In genomic region chr9:133658442-133659431, GRCh38 we compare ENCODE assay signal across 9 cellular contexts. TPM values are rescaled to one million over a fixed set of nuclear protein-coding genes. Genes with fewer than 3 reads are reported as not detected.
DNase-seq lines count a peak whose midpoint lies in the region; ATAC-seq, FAIRE-seq and TF ChIP-seq lines count a peak whose summit lies in the region.
"Had no signal": no experiment of that assay in that cellular context is flagged by ENCODE, and none has a peak within 500 bp of the region (broad histone marks: within the 10 kb centered on the region; RNA-seq: fewer than 3 reads in every experiment).

No MANE protein-coding gene starts in this region.

- H3K9me3 Mint-ChIP-seq in naive thymus-derived CD4-positive, alpha-beta T cell: no peaks in the 10 kb centered on the region

- H3K9me3 ChIP-seq in naive thymus-derived CD4-positive, alpha-beta T cell (ENCODE audit: control insufficient read depth in 2 of 3, low read length in 3 of 3): no peaks in the 10 kb centered on the region
- H3K9me3 ChIP-seq: gastrocnemius medialis had no signal

- CTCF ChIA-PET in naive thymus-derived CD4-positive, alpha-beta T cell (lab: Charles Lee): interaction anchor here (0.6 to 2.8 kb wide), 8 partner anchors 25 to 84 kb away, joined by 3 to 10 read pairs (median 4); no protein-coding TSS in a partner anchor

- H3K27ac ChIP-seq in naive thymus-derived CD4-positive, alpha-beta T cell (ENCODE audit: low read depth, low read length): no peak overlapping the region
- H3K27ac ChIP-seq: gastrocnemius medialis had no signal

- TF ChIP-seq CTCF in bronchial epithelial cell (IDR thresholded peaks at IDR 0.05; ENCODE audit: insufficient read depth, low read length, severe bottlenecking) (no peak), D721Med (IDR thresholded peaks at IDR 0.05; ENCODE audit: insufficient read depth, missing control alignments) (no peak)

- POLR2A ChIA-PET in naive thymus-derived CD4-positive, alpha-beta T cell (lab: Charles Lee): interaction anchor here (0.6 to 4.9 kb wide), 9 partner anchors 18 to 362 kb away, joined by 3 to 39 read pairs (median 3); no protein-coding TSS in a partner anchor

- DNase-seq in DMS53 (lab: John Stamatoyannopoulos, UW) (peak; percentile 71), NCI-H146 treated with DMSO at 0.1 percent for 48 hours (lab: John Stamatoyannopoulos, UW; ENCODE audit: unreplicated experiment) (peak; percentile 55), bronchial epithelial cell (ENCODE audit: low read depth) (peak; percentile 4), D721Med (ENCODE audit: insufficient read length, low spot score) (no peak)
- DNase-seq in naive thymus-derived CD4-positive, alpha-beta T cell: peak in 1 of 9 donors; percentile 12
- DNase-seq in activated CD8-positive, alpha-beta memory T cell treated with anti-CD3 and anti-CD28 coated beads, Interleukin-2, amount 50 U/mL, for 4 hours: no peak
- DNase-seq in stimulated activated naive CD4-positive, alpha-beta T cell treated with Interleukin-2 at 50 U/mL for 16 hours (lab: John Stamatoyannopoulos, UW): no peak

- ATAC-seq in naive thymus-derived CD4-positive, alpha-beta T cell: no peak
- ATAC-seq in GM19351 (IDR thresholded peaks at IDR 0.05; ENCODE audit: unreplicated experiment): no peak
- ATAC-seq: gastrocnemius medialis had no signal

- H3K27me3 Mint-ChIP-seq in naive thymus-derived CD4-positive, alpha-beta T cell: peaks cover 0 to 48% (median 0%) of the 10 kb centered on the region in 5 donors

- no peaks in the 10 kb centered on the region for H3K36me3 Mint-ChIP-seq in naive thymus-derived CD4-positive, alpha-beta T cell

- no peaks in the 10 kb centered on the region for H3K36me3 ChIP-seq in bronchial epithelial cell (ENCODE audit: control insufficient read depth, insufficient read depth, low read length)
- peaks cover 0 to 5% (median 0%) of the 10 kb centered on the region in 3 experiments for H3K36me3 ChIP-seq in naive thymus-derived CD4-positive, alpha-beta T cell (ENCODE audit: control insufficient read depth in 2 of 3, insufficient read depth in 3 of 3, low read length in 3 of 3)
- H3K36me3 ChIP-seq: gastrocnemius medialis had no signal

- no peak overlapping the region for H3K4me3 ChIP-seq in bronchial epithelial cell (ENCODE audit: low read depth, low read length)
- peak overlapping the region; percentile 17 for H3K4me3 ChIP-seq in naive thymus-derived CD4-positive, alpha-beta T cell (ENCODE audit: low read length)

- H3K4me1 Mint-ChIP-seq in naive thymus-derived CD4-positive, alpha-beta T cell: peaks cover 2 to 51% (median 43%) of the 10 kb centered on the region in 7 donors

- H3K27ac Mint-ChIP-seq in naive thymus-derived CD4-positive, alpha-beta T cell: peak overlapping the region in 8 of 9 donors; percentile 36 to 91 (median 81)

- H3K4me3 Mint-ChIP-seq in naive thymus-derived CD4-positive, alpha-beta T cell: peak overlapping the region in 9 of 10 donors; percentile 74 to 82 (median 76)

- H3K4me1 ChIP-seq in naive thymus-derived CD4-positive, alpha-beta T cell (ENCODE audit: control insufficient read depth in 2 of 2, insufficient read depth in 2 of 2, low read length in 2 of 2): peaks cover 0 to 42% of the 10 kb centered on the region in 2 donors

- intact Hi-C loops in naive thymus-derived CD4-positive, alpha-beta T cell (cut with micrococcal nuclease): loop anchor here in 1 of 2 donors (5.0 kb wide), 2 partner anchors 44 to 69 kb away; no protein-coding TSS in a partner anchor

- peaks cover 28% of the 10 kb centered on the region for H3K27me3 ChIP-seq in bronchial epithelial cell (ENCODE audit: control insufficient read depth, insufficient read depth, low read length)
- H3K27me3 ChIP-seq in naive thymus-derived CD4-positive, alpha-beta T cell (ENCODE audit: control insufficient read depth in 2 of 2, insufficient read depth in 2 of 2, low read length in 2 of 2): no peaks in the 10 kb centered on the region

- FAIRE-seq in bronchial epithelial cell (lab: Jason Lieb, UNC) (no peak), D721Med (lab: Jason Lieb, UNC) (no peak)

RNA-seq across cellular contexts. Expression of gene DBH, which starts 22.6 kb away (rescaled TPM):
- total RNA-seq in bronchial epithelial cell: not detected in 2 replicates
- total RNA-seq in naive thymus-derived CD4-positive, alpha-beta T cell: 1 to 10 TPM in 1 of 5 experiments, under 1 TPM in 3, not detected in 1; 0.08 to 1.2 (median 0.14) TPM
- under 1 TPM; 0.14 to 0.38 TPM for polyA plus RNA-seq in naive thymus-derived CD4-positive, alpha-beta T cell
- total RNA-seq: gastrocnemius medialis had no signal

RNA-seq across cellular contexts. Expression of gene FAM163B, which starts 49.5 kb away (rescaled TPM):
- total RNA-seq in bronchial epithelial cell: not detected in 2 replicates
- not detected for total RNA-seq in naive thymus-derived CD4-positive, alpha-beta T cell
- polyA plus RNA-seq in naive thymus-derived CD4-positive, alpha-beta T cell: not detected
- total RNA-seq: gastrocnemius medialis had no signal

Comparison
In these comparisons a context has a peak if more than half of its experiments do, and no peak if none do; other contexts are left out.
1. DNase-seq: peak in DMS53 (single experiment), NCI-H146 treated with DMSO at 0.1 percent for 48 hours (single experiment) and bronchial epithelial cell (single experiment); none in activated CD8-positive, alpha-beta memory T cell treated with anti-CD3 and anti-CD28 coated beads, Interleukin-2, amount 50 U/mL, for 4 hours (single experiment), D721Med (single experiment) and stimulated activated naive CD4-positive, alpha-beta T cell treated with Interleukin-2 at 50 U/mL for 16 hours (single experiment).